Comparison of ENCODE assay signal across 7 cellular contexts in genomic region chr17:37609170-37610040, GRCh38. TPM values are rescaled to one million over a fixed set of nuclear protein-coding genes. Genes with fewer than 3 reads are reported as not detected.
A peak's percentile ranks its signal among the peaks of the same experiment; 100 is the strongest.
DNase-seq lines count a peak whose midpoint lies in the region; ATAC-seq and TF ChIP-seq lines count a peak whose summit lies in the region.

TSS of gene SYNRG (minus strand) at chr17:37609418. CDS start at chr17:37609355, 63 bp downstream.

- H4K20me1 ChIP-seq in hepatocyte (ENCODE audit: insufficient read depth, poor library complexity, severe bottlenecking) = no peaks in the 10 kb centered on the region

- TF ChIP-seq CTCF in astrocyte of the cerebellum (IDR thresholded peaks at IDR 0.05; ENCODE audit: low read depth, low read length, missing control alignments) = peak; percentile 29
- peak; percentile 30 for TF ChIP-seq CTCF in hepatocyte (IDR thresholded peaks at IDR 0.05; ENCODE audit: poor library complexity)

- peaks cover 8% of the 10 kb centered on the region for H3K4me1 ChIP-seq in hepatocyte (ENCODE audit: insufficient read depth)

- H3K4me2 ChIP-seq in hepatocyte = peak within 1 kb of the TSS; percentile 76

- H3K79me2 ChIP-seq in hepatocyte = peaks cover 42% of the 10 kb centered on the region

- peaks cover 30% of the 10 kb centered on the region for H3K4me1 Mint-ChIP-seq in T-helper 2 cell treated with Interferon-gamma antibody and Interleukin-4, amounts not matched to agents 5 μg/mL and 100 μg/mL, for 36 hours (ENCODE audit: low read depth)

- H2AFZ ChIP-seq in hepatocyte = peak within 1 kb of the TSS; percentile 75

- in situ Hi-C loops in astrocyte of the cerebellum (cut with HindIII; ENCODE audit: low sequenced_read_pairs) = no loop called here

- peaks cover 31% of the 10 kb centered on the region for H3K36me3 Mint-ChIP-seq in T-helper 2 cell treated with Interferon-gamma antibody and Interleukin-4, amounts not matched to agents 5 μg/mL and 100 μg/mL, for 36 hours (ENCODE audit: low read depth)

- H3K27ac Mint-ChIP-seq in T-helper 2 cell treated with Interferon-gamma antibody and Interleukin-4, amounts not matched to agents 5 μg/mL and 100 μg/mL, for 36 hours = peak within 1 kb of the TSS; percentile 90

- DNase-seq in NCI-H1930 (lab: John Stamatoyannopoulos, UW) (peak; percentile 94 to 97), astrocyte of the cerebellum (ENCODE audit: low read depth) (peak; percentile 93), hepatocyte (ENCODE audit: low spot score) (peak; percentile 98), retina (peak; percentile 98)
- peak; percentile 95 for DNase-seq in T-helper 2 cell treated with Interferon-gamma antibody and Interleukin-4, amounts not matched to agents 5 μg/mL and 100 μg/mL, for 36 hours (ENCODE audit: low spot score)

- no peaks in the 10 kb centered on the region for H3K27me3 ChIP-seq in hepatocyte

- no peaks in the 10 kb centered on the region for H3K9me3 Mint-ChIP-seq in T-helper 2 cell treated with Interferon-gamma antibody and Interleukin-4, amounts not matched to agents 5 μg/mL and 100 μg/mL, for 36 hours

- WGBS in hepatocyte (ENCODE audit: low lambda C conversion rate, missing lambda C conversion rate) = 5% methylated on average over 39 of the region's 60 CpGs

- peak within 1 kb of the TSS; percentile 97 for H3K27ac ChIP-seq in hepatocyte

- peak within 1 kb of the TSS; percentile 81 for H3K4me3 Mint-ChIP-seq in T-helper 2 cell treated with Interferon-gamma antibody and Interleukin-4, amounts not matched to agents 5 μg/mL and 100 μg/mL, for 36 hours

- ATAC-seq in GM18502 (IDR thresholded peaks at IDR 0.05; ENCODE audit: poor library complexity, unreplicated experiment) = peak; percentile 87
- ATAC-seq in HG02973 (IDR thresholded peaks at IDR 0.05; ENCODE audit: unreplicated experiment) = peak; percentile 78

- H3K9me2 ChIP-seq in hepatocyte (replicated peaks; ENCODE audit: insufficient read depth) = no peaks in the 10 kb centered on the region

- H3K36me3 ChIP-seq in hepatocyte (replicated peaks; ENCODE audit: insufficient read depth, low read depth) = no peaks in the 10 kb centered on the region

- no peaks in the 10 kb centered on the region for H3K9me3 ChIP-seq in hepatocyte (ENCODE audit: low read depth)

- no peaks in the 10 kb centered on the region for H3K27me3 Mint-ChIP-seq in T-helper 2 cell treated with Interferon-gamma antibody and Interleukin-4, amounts not matched to agents 5 μg/mL and 100 μg/mL, for 36 hours (ENCODE audit: low read depth)

- peak within 1 kb of the TSS; percentile 87 for H3K4me3 ChIP-seq in astrocyte of the cerebellum (ENCODE audit: low read depth, low read length)
- peak within 1 kb of the TSS; percentile 57 for H3K4me3 ChIP-seq in hepatocyte

RNA-seq across cellular contexts. Expression of gene SYNRG, which starts in this region (rescaled TPM):
- total RNA-seq in hepatocyte = 21.6 and 27.0 TPM in 2 replicates
- 19.6 and 20.7 TPM in 2 replicates for polyA plus RNA-seq in hepatocyte

Comparison
In these comparisons a context has a peak if more than half of its experiments do, and no peak if none do; other contexts are left out.
1. Peak in every context shown above with its lines: DNase-seq, ATAC-seq, H3K4me3 ChIP-seq and H3K27ac ChIP-seq.